Comparison of ENCODE assay signal across 1 cellular context in genomic region chr19:3448616-3449334, GRCh38.
TF ChIP-seq lines count a peak whose summit lies in the region.

No MANE protein-coding gene starts in this region.

TF ChIP-seq in SK-N-SH, 30 proteins besides CTCF, POLR2A, EP300 and RAD21:
- no peak for TF ChIP-seq ZBTB33 (IDR thresholded peaks at IDR 0.05; ENCODE audit: borderline replicate concordance, low read depth)
- TF ChIP-seq MEF2A (IDR thresholded peaks at IDR 0.05; ENCODE audit: borderline replicate concordance, low read depth), result no peak
- no peak for TF ChIP-seq USF2 (IDR thresholded peaks at IDR 0.05; ENCODE audit: borderline replicate concordance, low read depth, low read length)
- TF ChIP-seq ELF1 (IDR thresholded peaks at IDR 0.05), result no peak
